In the genomic region with DNA sequence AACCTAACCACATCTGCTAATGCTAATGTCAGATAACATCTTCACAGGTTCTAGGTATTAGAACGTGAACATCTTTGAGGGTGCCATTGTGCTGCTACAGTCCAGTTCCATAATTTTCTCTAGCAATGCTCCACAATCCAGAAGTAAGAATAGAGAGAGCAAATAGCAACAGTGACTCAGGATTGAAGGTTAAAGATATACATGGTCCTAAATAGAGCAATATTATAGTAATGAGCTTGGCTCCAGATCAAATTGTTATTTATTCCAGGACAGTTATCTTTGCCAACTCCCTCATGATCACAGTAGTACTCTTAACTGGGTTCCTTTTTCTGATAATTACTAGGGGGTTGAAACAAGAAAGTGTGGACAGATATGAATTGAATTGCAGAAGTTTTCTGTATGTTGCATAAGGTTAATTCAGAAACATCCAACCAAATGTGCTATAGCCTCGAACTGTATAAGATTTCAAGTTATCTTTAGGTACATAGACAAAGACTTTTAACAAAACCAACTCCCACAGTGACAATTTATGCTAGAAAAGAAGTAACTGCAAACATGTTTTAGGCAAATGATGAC, we compare ENCODE assay signal across 1 cellular context.
TF ChIP-seq lines count a peak whose summit lies in the region.

No MANE protein-coding gene starts in this region.

TF ChIP-seq in K562, 482 proteins besides CTCF, POLR2A, EP300 and RAD21 (continued from another document):
- TF ChIP-seq, protein P1, sequence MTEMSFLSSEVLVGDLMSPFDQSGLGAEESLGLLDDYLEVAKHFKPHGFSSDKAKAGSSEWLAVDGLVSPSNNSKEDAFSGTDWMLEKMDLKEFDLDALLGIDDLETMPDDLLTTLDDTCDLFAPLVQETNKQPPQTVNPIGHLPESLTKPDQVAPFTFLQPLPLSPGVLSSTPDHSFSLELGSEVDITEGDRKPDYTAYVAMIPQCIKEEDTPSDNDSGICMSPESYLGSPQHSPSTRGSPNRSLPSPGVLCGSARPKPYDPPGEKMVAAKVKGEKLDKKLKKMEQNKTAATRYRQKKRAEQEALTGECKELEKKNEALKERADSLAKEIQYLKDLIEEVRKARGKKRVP (CRISPR knock-in tag; IDR thresholded peaks at IDR 0.05) = peak; percentile 74
- TF ChIP-seq, protein P2, sequence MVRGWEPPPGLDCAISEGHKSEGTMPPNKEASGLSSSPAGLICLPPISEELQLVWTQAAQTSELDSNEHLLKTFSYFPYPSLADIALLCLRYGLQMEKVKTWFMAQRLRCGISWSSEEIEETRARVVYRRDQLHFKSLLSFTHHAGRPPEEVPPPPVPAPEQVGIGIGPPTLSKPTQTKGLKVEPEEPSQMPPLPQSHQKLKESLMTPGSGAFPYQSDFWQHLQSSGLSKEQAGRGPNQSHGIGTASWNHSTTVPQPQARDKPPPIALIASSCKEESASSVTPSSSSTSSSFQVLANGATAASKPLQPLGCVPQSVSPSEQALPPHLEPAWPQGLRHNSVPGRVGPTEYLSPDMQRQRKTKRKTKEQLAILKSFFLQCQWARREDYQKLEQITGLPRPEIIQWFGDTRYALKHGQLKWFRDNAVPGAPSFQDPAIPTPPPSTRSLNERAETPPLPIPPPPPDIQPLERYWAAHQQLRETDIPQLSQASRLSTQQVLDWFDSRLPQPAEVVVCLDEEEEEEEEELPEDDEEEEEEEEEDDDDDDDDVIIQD (CRISPR knock-in tag; IDR thresholded peaks at IDR 0.05) = no peak
- peak; percentile 31; the same call in 1 of the 2 replicates for TF ChIP-seq EP400 (IDR thresholded peaks at IDR 0.05)
- TF ChIP-seq, protein P3, sequence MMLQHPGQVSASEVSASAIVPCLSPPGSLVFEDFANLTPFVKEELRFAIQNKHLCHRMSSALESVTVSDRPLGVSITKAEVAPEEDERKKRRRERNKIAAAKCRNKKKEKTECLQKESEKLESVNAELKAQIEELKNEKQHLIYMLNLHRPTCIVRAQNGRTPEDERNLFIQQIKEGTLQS (IDR thresholded peaks at IDR 0.05) = 0 out of 2 replicates have a peak, but pooled peaks have one; percentile 20
- TF ChIP-seq, protein P3 (CRISPR knock-in tag; conservative IDR thresholded peaks at IDR 0.05) = no peak
- no peak for TF ChIP-seq SIX5 (IDR thresholded peaks at IDR 0.05; ENCODE audit: borderline replicate concordance in 1 of 2, insufficient read depth in 1 of 2, low read depth in 1 of 2, low read length in 2 of 2)
- peak; percentile 83 for TF ChIP-seq CEBPG (CRISPR knock-in tag; IDR thresholded peaks at IDR 0.05)
- peak; percentile 17 to 87; a peak in 3 of 4 replicates for TF ChIP-seq CEBPG (tag; conservative IDR thresholded peaks at IDR 0.05 in 1 of 2, IDR thresholded peaks at IDR 0.05 in 1 of 2)
- no peak for TF ChIP-seq DDX20 (tag; IDR thresholded peaks at IDR 0.05; ENCODE audit: low read depth)
- TF ChIP-seq, protein P4, sequence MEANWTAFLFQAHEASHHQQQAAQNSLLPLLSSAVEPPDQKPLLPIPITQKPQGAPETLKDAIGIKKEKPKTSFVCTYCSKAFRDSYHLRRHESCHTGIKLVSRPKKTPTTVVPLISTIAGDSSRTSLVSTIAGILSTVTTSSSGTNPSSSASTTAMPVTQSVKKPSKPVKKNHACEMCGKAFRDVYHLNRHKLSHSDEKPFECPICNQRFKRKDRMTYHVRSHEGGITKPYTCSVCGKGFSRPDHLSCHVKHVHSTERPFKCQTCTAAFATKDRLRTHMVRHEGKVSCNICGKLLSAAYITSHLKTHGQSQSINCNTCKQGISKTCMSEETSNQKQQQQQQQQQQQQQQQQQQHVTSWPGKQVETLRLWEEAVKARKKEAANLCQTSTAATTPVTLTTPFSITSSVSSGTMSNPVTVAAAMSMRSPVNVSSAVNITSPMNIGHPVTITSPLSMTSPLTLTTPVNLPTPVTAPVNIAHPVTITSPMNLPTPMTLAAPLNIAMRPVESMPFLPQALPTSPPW (CRISPR knock-in tag; IDR thresholded peaks at IDR 0.05) = no peak
- TF ChIP-seq MTA3 (IDR thresholded peaks at IDR 0.05; ENCODE audit: borderline replicate concordance) = no peak
- TF ChIP-seq NFIX (CRISPR knock-in tag; IDR thresholded peaks at IDR 0.05; ENCODE audit: low read depth) = no peak
- no peak for TF ChIP-seq TEAD2 (tag; IDR thresholded peaks at IDR 0.05)
- TF ChIP-seq, protein P5, sequence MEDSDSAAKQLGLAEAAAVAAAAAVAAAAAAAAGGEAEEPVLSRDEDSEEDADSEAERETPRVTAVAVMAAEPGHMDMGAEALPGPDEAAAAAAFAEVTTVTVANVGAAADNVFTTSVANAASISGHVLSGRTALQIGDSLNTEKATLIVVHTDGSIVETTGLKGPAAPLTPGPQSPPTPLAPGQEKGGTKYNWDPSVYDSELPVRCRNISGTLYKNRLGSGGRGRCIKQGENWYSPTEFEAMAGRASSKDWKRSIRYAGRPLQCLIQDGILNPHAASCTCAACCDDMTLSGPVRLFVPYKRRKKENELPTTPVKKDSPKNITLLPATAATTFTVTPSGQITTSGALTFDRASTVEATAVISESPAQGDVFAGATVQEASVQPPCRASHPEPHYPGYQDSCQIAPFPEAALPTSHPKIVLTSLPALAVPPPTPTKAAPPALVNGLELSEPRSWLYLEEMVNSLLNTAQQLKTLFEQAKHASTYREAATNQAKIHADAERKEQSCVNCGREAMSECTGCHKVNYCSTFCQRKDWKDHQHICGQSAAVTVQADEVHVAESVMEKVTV (CRISPR knock-in tag; IDR thresholded peaks at IDR 0.05) = no peak
- TF ChIP-seq FOS (IDR thresholded peaks at IDR 0.05; ENCODE audit: extremely low read depth, insufficient read length) = no peak
- no peak for TF ChIP-seq NCOR1 (IDR thresholded peaks at IDR 0.05)
- TF ChIP-seq MYNN (IDR thresholded peaks at IDR 0.05) = no peak
- TF ChIP-seq MYNN (CRISPR knock-in tag; IDR thresholded peaks at IDR 0.05) = no peak
- TF ChIP-seq ZNF764 (CRISPR knock-in tag; IDR thresholded peaks at IDR 0.05; ENCODE audit: low read depth) = no peak
- TF ChIP-seq KAT2B (IDR thresholded peaks at IDR 0.05; ENCODE audit: low read depth, low read length) = no peak
- TF ChIP-seq ATF7 (IDR thresholded peaks at IDR 0.05) = peak; percentile 42; the same call in 1 of the 2 replicates
- no peak for TF ChIP-seq NELFE (IDR thresholded peaks at IDR 0.05; ENCODE audit: insufficient read depth, insufficient read length)
- no peak for TF ChIP-seq SRSF3 (IDR thresholded peaks at IDR 0.05; ENCODE audit: insufficient read depth, low read length)
- no peak for TF ChIP-seq MYC (IDR thresholded peaks at IDR 0.05; ENCODE audit: low read depth, low read length)
- TF ChIP-seq MYC (CRISPR knock-in tag; IDR thresholded peaks at IDR 0.05; ENCODE audit: borderline replicate concordance, low read depth) = no peak
- no peak for TF ChIP-seq ESRRB (CRISPR knock-in tag; IDR thresholded peaks at IDR 0.05; ENCODE audit: borderline replicate concordance)
- TF ChIP-seq TCF3 (CRISPR knock-in tag; IDR thresholded peaks at IDR 0.05) = peak; percentile 40; the same call in 1 of the 2 replicates
- TF ChIP-seq POLR2G (IDR thresholded peaks at IDR 0.05; ENCODE audit: low read depth, low read length) = no peak
- no peak for TF ChIP-seq TCFL5 (CRISPR knock-in tag; conservative IDR thresholded peaks at IDR 0.05)
- TF ChIP-seq, protein P6, sequence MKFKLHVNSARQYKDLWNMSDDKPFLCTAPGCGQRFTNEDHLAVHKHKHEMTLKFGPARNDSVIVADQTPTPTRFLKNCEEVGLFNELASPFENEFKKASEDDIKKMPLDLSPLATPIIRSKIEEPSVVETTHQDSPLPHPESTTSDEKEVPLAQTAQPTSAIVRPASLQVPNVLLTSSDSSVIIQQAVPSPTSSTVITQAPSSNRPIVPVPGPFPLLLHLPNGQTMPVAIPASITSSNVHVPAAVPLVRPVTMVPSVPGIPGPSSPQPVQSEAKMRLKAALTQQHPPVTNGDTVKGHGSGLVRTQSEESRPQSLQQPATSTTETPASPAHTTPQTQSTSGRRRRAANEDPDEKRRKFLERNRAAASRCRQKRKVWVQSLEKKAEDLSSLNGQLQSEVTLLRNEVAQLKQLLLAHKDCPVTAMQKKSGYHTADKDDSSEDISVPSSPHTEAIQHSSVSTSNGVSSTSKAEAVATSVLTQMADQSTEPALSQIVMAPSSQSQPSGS (CRISPR knock-in tag; IDR thresholded peaks at IDR 0.05) = no peak
- TF ChIP-seq, protein P7, sequence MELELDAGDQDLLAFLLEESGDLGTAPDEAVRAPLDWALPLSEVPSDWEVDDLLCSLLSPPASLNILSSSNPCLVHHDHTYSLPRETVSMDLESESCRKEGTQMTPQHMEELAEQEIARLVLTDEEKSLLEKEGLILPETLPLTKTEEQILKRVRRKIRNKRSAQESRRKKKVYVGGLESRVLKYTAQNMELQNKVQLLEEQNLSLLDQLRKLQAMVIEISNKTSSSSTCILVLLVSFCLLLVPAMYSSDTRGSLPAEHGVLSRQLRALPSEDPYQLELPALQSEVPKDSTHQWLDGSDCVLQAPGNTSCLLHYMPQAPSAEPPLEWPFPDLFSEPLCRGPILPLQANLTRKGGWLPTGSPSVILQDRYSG (tag; conservative IDR thresholded peaks at IDR 0.05; ENCODE audit: low read depth) = no peak
- no peak for TF ChIP-seq SIRT6 (IDR thresholded peaks at IDR 0.05; ENCODE audit: low read depth, low read length)
- TF ChIP-seq SRSF1 (IDR thresholded peaks at IDR 0.05; ENCODE audit: low read depth, low read length) = no peak
- TF ChIP-seq, protein P8, sequence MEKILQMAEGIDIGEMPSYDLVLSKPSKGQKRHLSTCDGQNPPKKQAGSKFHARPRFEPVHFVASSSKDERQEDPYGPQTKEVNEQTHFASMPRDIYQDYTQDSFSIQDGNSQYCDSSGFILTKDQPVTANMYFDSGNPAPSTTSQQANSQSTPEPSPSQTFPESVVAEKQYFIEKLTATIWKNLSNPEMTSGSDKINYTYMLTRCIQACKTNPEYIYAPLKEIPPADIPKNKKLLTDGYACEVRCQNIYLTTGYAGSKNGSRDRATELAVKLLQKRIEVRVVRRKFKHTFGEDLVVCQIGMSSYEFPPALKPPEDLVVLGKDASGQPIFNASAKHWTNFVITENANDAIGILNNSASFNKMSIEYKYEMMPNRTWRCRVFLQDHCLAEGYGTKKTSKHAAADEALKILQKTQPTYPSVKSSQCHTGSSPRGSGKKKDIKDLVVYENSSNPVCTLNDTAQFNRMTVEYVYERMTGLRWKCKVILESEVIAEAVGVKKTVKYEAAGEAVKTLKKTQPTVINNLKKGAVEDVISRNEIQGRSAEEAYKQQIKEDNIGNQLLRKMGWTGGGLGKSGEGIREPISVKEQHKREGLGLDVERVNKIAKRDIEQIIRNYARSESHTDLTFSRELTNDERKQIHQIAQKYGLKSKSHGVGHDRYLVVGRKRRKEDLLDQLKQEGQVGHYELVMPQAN (IDR thresholded peaks at IDR 0.05; ENCODE audit: borderline replicate concordance) = no peak
- no peak for TF ChIP-seq TRIM28 (IDR thresholded peaks at IDR 0.05)
- TF ChIP-seq, protein P9, sequence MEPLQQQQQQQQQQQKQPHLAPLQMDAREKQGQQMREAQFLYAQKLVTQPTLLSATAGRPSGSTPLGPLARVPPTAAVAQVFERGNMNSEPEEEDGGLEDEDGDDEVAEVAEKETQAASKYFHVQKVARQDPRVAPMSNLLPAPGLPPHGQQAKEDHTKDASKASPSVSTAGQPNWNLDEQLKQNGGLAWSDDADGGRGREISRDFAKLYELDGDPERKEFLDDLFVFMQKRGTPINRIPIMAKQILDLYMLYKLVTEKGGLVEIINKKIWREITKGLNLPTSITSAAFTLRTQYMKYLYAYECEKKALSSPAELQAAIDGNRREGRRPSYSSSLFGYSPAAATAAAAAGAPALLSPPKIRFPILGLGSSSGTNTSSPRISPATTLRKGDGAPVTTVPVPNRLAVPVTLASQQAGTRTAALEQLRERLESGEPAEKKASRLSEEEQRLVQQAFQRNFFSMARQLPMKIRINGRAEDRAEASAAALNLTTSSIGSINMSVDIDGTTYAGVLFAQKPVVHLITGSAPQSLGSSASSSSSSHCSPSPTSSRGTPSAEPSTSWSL (CRISPR knock-in tag; IDR thresholded peaks at IDR 0.05; ENCODE audit: borderline replicate concordance) = no peak
- no peak for TF ChIP-seq PRMT5 (CRISPR knock-in tag; IDR thresholded peaks at IDR 0.05)
- peak; percentile 53; the same call in 1 of the 2 replicates for TF ChIP-seq CEBPB (tag; IDR thresholded peaks at IDR 0.05)
- peak; percentile 33 for TF ChIP-seq SMARCB1 (IDR thresholded peaks at IDR 0.05; ENCODE audit: insufficient read length, low read depth)
- 0 out of 4 replicates have a peak, but pooled peaks of 1 of the 2 experiments have one; percentile 5 for TF ChIP-seq ARNT (IDR thresholded peaks at IDR 0.05)
- TF ChIP-seq, protein P10, sequence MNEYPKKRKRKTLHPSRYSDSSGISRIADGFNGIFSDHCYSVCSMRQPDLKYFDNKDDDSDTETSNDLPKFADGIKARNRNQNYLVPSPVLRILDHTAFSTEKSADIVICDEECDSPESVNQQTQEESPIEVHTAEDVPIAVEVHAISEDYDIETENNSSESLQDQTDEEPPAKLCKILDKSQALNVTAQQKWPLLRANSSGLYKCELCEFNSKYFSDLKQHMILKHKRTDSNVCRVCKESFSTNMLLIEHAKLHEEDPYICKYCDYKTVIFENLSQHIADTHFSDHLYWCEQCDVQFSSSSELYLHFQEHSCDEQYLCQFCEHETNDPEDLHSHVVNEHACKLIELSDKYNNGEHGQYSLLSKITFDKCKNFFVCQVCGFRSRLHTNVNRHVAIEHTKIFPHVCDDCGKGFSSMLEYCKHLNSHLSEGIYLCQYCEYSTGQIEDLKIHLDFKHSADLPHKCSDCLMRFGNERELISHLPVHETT (CRISPR knock-in tag; conservative IDR thresholded peaks at IDR 0.05 in 1 of 2, IDR thresholded peaks at IDR 0.05 in 1 of 2) = no peak
- TF ChIP-seq POLR2AphosphoS5 (IDR thresholded peaks at IDR 0.05; ENCODE audit: control insufficient read depth, insufficient read depth, low read depth, low read length) = no peak
- peak; percentile 75 for TF ChIP-seq MEIS2 (IDR thresholded peaks at IDR 0.05; ENCODE audit: partially characterized antibody)
- no peak for TF ChIP-seq ZNF253 (CRISPR knock-in tag; conservative IDR thresholded peaks at IDR 0.05)
- TF ChIP-seq CTBP1 (IDR thresholded peaks at IDR 0.05; ENCODE audit: borderline replicate concordance) = no peak
- no peak for TF ChIP-seq FOXA3 (CRISPR knock-in tag; conservative IDR thresholded peaks at IDR 0.05 in 1 of 2, IDR thresholded peaks at IDR 0.05 in 1 of 2)
- TF ChIP-seq, protein P11, sequence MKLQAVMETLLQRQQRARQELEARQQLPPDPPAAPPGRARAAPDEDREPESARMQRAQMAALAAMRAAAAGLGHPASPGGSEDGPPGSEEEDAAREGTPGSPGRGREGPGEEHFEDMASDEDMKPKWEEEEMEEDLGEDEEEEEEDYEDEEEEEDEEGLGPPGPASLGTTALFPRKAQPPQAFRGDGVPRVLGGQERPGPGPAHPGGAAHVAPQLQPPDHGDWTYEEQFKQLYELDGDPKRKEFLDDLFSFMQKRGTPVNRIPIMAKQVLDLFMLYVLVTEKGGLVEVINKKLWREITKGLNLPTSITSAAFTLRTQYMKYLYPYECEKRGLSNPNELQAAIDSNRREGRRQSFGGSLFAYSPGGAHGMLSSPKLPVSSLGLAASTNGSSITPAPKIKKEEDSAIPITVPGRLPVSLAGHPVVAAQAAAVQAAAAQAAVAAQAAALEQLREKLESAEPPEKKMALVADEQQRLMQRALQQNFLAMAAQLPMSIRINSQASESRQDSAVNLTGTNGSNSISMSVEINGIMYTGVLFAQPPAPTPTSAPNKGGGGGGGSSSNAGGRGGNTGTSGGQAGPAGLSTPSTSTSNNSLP (IDR thresholded peaks at IDR 0.05; ENCODE audit: borderline replicate concordance, low read depth, low read length) = no peak
- TF ChIP-seq KLF1 (tag; IDR thresholded peaks at IDR 0.05) = no peak
- TF ChIP-seq RUNX1 (IDR thresholded peaks at IDR 0.05; ENCODE audit: low read depth) = no peak
- no peak for TF ChIP-seq SRF (CRISPR knock-in tag; IDR thresholded peaks at IDR 0.05)
